In the genomic region with DNA sequence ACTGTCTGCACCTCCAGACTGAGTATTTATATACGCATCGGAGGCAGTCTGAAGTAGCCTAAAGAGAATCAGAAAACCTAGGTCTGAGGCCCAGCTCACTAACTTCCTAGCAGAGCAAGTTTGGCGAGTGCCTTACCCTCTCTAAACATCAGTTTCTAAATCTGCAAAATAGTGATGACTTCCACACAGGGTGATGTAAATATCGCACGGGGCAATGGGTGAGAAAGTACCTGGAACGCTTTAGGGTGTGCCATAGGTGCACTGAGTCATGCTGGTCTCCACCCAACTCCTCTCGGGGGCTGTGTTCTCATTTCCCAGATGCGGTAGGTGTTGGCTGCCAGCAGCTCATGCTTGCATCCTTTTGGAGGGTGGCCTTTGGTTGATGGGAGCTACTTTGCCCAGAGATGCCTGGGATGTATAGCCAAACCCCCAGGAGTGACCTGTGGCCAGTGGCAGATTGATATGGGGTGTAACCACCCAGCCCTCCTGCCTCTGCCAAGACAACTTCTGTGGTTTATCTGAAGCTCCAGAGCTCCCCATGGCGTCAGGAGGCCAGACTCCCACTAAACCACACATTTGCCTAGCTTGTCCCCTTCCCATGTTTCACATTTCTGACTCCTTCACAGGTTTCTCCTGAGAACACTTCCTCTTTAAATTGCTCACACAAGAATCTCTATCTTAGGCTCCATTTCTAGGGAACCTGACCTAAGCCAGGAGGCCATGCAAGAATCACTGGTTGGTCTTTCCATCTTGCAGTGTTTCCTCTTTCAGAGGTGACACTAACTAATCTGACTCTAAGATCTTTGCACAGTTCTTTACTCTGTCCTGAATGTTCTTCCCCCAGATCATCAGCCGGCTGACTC, we compare ENCODE assay signal across 19 cellular contexts.
"Had no signal": no experiment of that assay in that cellular context is flagged by ENCODE, and none has a peak within 500 bp of the region (broad histone marks: within the 10 kb centered on the region; RNA-seq: fewer than 3 reads in every experiment).

No MANE protein-coding gene starts in this region.

- DNase-seq: activated CD4-positive, alpha-beta T cell treated with anti-CD3 and anti-CD28 coated beads for 4 hours; activated CD8-positive, alpha-beta memory T cell treated with anti-CD3 and anti-CD28 coated beads, Interleukin-2, amount 50 U/mL, for 4 hours; activated CD8-positive, alpha-beta T cell treated with anti-CD3 and anti-CD28 coated beads for 36 hours; activated gamma-delta T cell treated with Interleukin-2 at 50 U/mL for 16 hours; activated naive CD4-positive, alpha-beta T cell treated with anti-CD3 and anti-CD28 coated beads, Interleukin-2, amount 10 ng/mL, durations not matched to agents 7 days and 5 days; activated naive CD8-positive, alpha-beta T cell treated with anti-CD3 and anti-CD28 coated beads for 36 hours; activated T-cell treated with anti-CD3 and anti-CD28 coated beads, Interleukin-2, amount 50 U/mL, for 72 hours; brain microvascular endothelial cell; Kasumi-1; NCI-H1048; NCI-H1417; NCI-H2029 treated with DMSO at 0.1 percent for 48 hours; NCI-H345; NCI-H510A treated with DMSO at 0.1 percent for 48 hours; NCI-H69; Right ventricle myocardium superior; RPMI8226 had no signal

- H3K27me3 ChIP-seq: brain microvascular endothelial cell, cardiac muscle cell had no signal

- H3K4me3 ChIP-seq: cardiac muscle cell, K562 had no signal

- H3K27ac ChIP-seq: brain microvascular endothelial cell, cardiac muscle cell had no signal

- H3K36me3 ChIP-seq: brain microvascular endothelial cell, cardiac muscle cell had no signal
